In the genomic region with DNA sequence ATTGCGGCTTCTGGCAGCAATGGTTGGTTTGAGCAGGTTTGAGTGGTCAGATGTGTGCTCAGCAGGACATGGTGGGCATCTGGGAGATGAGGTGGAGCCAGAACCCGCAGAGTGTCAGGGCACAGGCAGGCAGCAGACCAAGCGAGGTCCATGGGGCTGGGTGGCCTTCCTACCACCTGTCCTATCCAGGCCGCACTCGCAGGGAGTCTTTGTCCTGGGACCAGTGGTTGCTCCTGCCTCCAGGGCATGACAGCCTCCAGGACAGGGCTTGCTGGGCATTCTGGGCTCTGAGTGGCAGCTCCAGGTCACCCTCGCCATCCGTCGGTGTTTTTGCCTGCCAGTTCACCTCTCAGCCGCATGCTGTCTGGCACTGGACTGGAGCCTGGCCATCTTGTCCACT, we compare ENCODE assay signal across 36 cellular contexts.
"Had no signal": no experiment of that assay in that cellular context is flagged by ENCODE, and none has a peak within 500 bp of the region (broad histone marks: within the 10 kb centered on the region; RNA-seq: fewer than 3 reads in every experiment).

No MANE protein-coding gene starts in this region.

- DNase-seq: activated CD4-positive, alpha-beta memory T cell treated with anti-CD3 and anti-CD28 coated beads for 36 hours; activated CD4-positive, alpha-beta T cell treated with anti-CD3 and anti-CD28 coated beads for 4 hours; activated CD4-positive, alpha-beta T cell treated with anti-CD3 and anti-CD28 coated beads, Interleukin-2, amount 50 U/mL, for 1 hour; activated CD4-positive, CD25-positive, alpha-beta regulatory T cell treated with anti-CD3 and anti-CD28 coated beads, Interleukin-2, amount 50 U/mL, for 72 hours; activated CD8-positive, alpha-beta memory T cell treated with anti-CD3 and anti-CD28 coated beads, Interleukin-2, amount 50 U/mL, for 4 hours; activated gamma-delta T cell treated with Interleukin-2 at 50 U/mL for 16 hours; activated naive CD4-positive, alpha-beta T cell treated with anti-CD3 and anti-CD28 coated beads for 36 hours; activated T-cell treated with anti-CD3 and anti-CD28 coated beads for 4 hours; activated T-cell treated with anti-CD3 and anti-CD28 coated beads, Interleukin-2, amount 50 U/mL, for 4 hours; body of pancreas; MM.1S; MV-4-11; NCI-H1092; NCI-H1417; NCI-H146; NCI-H187; NCI-H2029 treated with DMSO at 0.1 percent for 48 hours; NCI-H2107; NCI-H2171; NCI-H2227 treated with DMSO at 0.1 percent for 48 hours; NCI-H446 treated with DMSO at 0.1 percent for 48 hours; NCI-H524 treated with DMSO at 0.1 percent for 48 hours; RPMI8226; SHP77 treated with DMSO at 0.1 percent for 48 hours; SK-N-SH had no signal

- H3K27ac ChIP-seq: adrenal gland, body of pancreas, breast epithelium, KMS-11, SJSA1 had no signal

- H3K4me3 Mint-ChIP-seq: activated CD4-positive, alpha-beta memory T cell treated with anti-CD3 and anti-CD28 coated beads for 36 hours; activated naive CD4-positive, alpha-beta T cell treated with anti-CD3 and anti-CD28 coated beads for 36 hours; activated T-cell treated with anti-CD3 and anti-CD28 coated beads, Interleukin-2, amount 50 U/mL, for 4 hours; activated T-helper 1 cell treated with anti-CD3 and anti-CD28 coated beads, Interleukin-12 subunit alpha, Interleukin-12 subunit beta, Interleukin-2, Interleukin-4 antibody, amounts not matched to agents 30 ng/mL and 10 ng/mL and 1 ng/mL, durations not matched to agents 14 hours and 24 hours and 36 hours; IgD-negative memory B cell; T-helper 1 cell treated with Interleukin-12 subunit alpha and Interleukin-12 subunit beta and Interleukin-4 antibody, amounts not matched to agents 30 μg/mL and 1 μg/mL, for 36 hours; T-helper 2 cell treated with Interferon-gamma antibody and Interleukin-4, amounts not matched to agents 5 μg/mL and 100 μg/mL, for 36 hours; WTC11 had no signal

- H3K27me3 ChIP-seq: adrenal gland, body of pancreas, SJSA1 had no signal

- H3K4me2 ChIP-seq: KMS-11, SK-N-SH had no signal

- FAIRE-seq: astrocyte had no signal

- H3K4me1 ChIP-seq: adrenal gland, body of pancreas, breast epithelium, SJSA1 had no signal

- H3K36me3 Mint-ChIP-seq: activated CD4-positive, alpha-beta memory T cell treated with anti-CD3 and anti-CD28 coated beads for 36 hours; IgD-negative memory B cell had no signal

- H3K36me3 ChIP-seq: adrenal gland, breast epithelium, SJSA1 had no signal

- H3K27ac Mint-ChIP-seq: activated CD4-positive, alpha-beta memory T cell treated with anti-CD3 and anti-CD28 coated beads for 36 hours; activated naive CD4-positive, alpha-beta T cell treated with anti-CD3 and anti-CD28 coated beads for 36 hours; activated naive CD4-positive, alpha-beta T cell treated with anti-CD3 and anti-CD28 coated beads, Interleukin-2, amount 50 U/mL, for 72 hours; activated T-helper 1 cell treated with anti-CD3 and anti-CD28 coated beads, Interleukin-12 subunit alpha, Interleukin-12 subunit beta, Interleukin-2, Interleukin-4 antibody, amounts not matched to agents 30 ng/mL and 10 ng/mL and 1 ng/mL, durations not matched to agents 14 hours and 24 hours and 36 hours; IgD-negative memory B cell; T-helper 1 cell treated with Interleukin-12 subunit alpha and Interleukin-12 subunit beta and Interleukin-4 antibody, amounts not matched to agents 30 μg/mL and 1 μg/mL, for 36 hours; T-helper 2 cell treated with Interferon-gamma antibody and Interleukin-4, amounts not matched to agents 5 μg/mL and 100 μg/mL, for 36 hours; WTC11 had no signal

- H3K4me3 ChIP-seq: adrenal gland, body of pancreas, breast epithelium, SJSA1 had no signal

- H3K9me3 ChIP-seq: adrenal gland, SJSA1, SK-N-SH had no signal

- H3K9ac ChIP-seq: KMS-11, SK-N-SH had no signal
